Comparison of ENCODE assay signal across 1 cellular context in genomic region chr14:24681056-24681455, GRCh38.
TF ChIP-seq lines count a peak whose summit lies in the region.

No MANE protein-coding gene starts in this region.

TF ChIP-seq in K562, 482 proteins besides CTCF, POLR2A, EP300 and RAD21:
- no peak for TF ChIP-seq HMGXB4 (CRISPR knock-in tag; IDR thresholded peaks at IDR 0.05)
- no peak for TF ChIP-seq U2AF2 (optimal IDR thresholded peaks at IDR 0.05; ENCODE audit: low read depth, low read length)
- TF ChIP-seq FOXK1 (CRISPR knock-in tag; IDR thresholded peaks at IDR 0.05; ENCODE audit: borderline replicate concordance): no peak
- TF ChIP-seq IRF2 (CRISPR knock-in tag; IDR thresholded peaks at IDR 0.05): no peak
- no peak for TF ChIP-seq MAFF (IDR thresholded peaks at IDR 0.05; ENCODE audit: low read length)
- no peak for TF ChIP-seq ZKSCAN1 (IDR thresholded peaks at IDR 0.05; ENCODE audit: low read depth, low read length)
- no peak for TF ChIP-seq NR2F6 (CRISPR knock-in tag; IDR thresholded peaks at IDR 0.05)
- TF ChIP-seq EWSR1 (IDR thresholded peaks at IDR 0.05; ENCODE audit: borderline replicate concordance, low read depth, partially characterized antibody): no peak
- TF ChIP-seq MBD1 (CRISPR knock-in tag; IDR thresholded peaks at IDR 0.05): no peak
- no peak for TF ChIP-seq PHTF2 (CRISPR knock-in tag; IDR thresholded peaks at IDR 0.05)
- TF ChIP-seq KDM5B (IDR thresholded peaks at IDR 0.05; ENCODE audit: insufficient replicate concordance, low read depth, low read length): no peak
- no peak for TF ChIP-seq KAT2B (IDR thresholded peaks at IDR 0.05; ENCODE audit: low read depth, low read length)
- TF ChIP-seq TCFL5 (CRISPR knock-in tag; conservative IDR thresholded peaks at IDR 0.05): no peak
- no peak for TF ChIP-seq ZNF174 (CRISPR knock-in tag; IDR thresholded peaks at IDR 0.05)
- TF ChIP-seq RREB1 (CRISPR knock-in tag; IDR thresholded peaks at IDR 0.05): no peak
- TF ChIP-seq BRF1 (IDR thresholded peaks at IDR 0.05; ENCODE audit: borderline replicate concordance, extremely low read depth, insufficient read length): no peak
